Comparison of ENCODE assay signal across 26 cellular contexts in genomic region chr15:92124669-92125068, GRCh38.
DNase-seq lines count a peak whose midpoint lies in the region; ATAC-seq and TF ChIP-seq lines count a peak whose summit lies in the region.
"Had no signal": no experiment of that assay in that cellular context is flagged by ENCODE, and none has a peak within 500 bp of the region (broad histone marks: within the 10 kb centered on the region; RNA-seq: fewer than 3 reads in every experiment).

No MANE protein-coding gene starts in this region.

- peak; percentile 27 for ATAC-seq in Right ventricle myocardium superior (ENCODE audit: poor library complexity)
- ATAC-seq: CD8-positive, alpha-beta T cell; HCT116; Right ventricle myocardium inferior had no signal

- no peaks in the 10 kb centered on the region for H3K27me3 ChIP-seq in right atrium auricular region
- no peaks in the 10 kb centered on the region for H3K27me3 ChIP-seq in endodermal cell (ENCODE audit: control insufficient read depth, insufficient read depth, low read length, poor library complexity, severe bottlenecking)
- H3K27me3 ChIP-seq: SJSA1 had no signal

- TF ChIP-seq CTCF in right atrium auricular region (IDR thresholded peaks at IDR 0.05): no peak
- TF ChIP-seq CTCF in endodermal cell (conservative IDR thresholded peaks at IDR 0.05): no peak
- TF ChIP-seq CTCF in progenitor cell of endocrine pancreas (IDR thresholded peaks at IDR 0.05; ENCODE audit: unreplicated experiment): no peak

- H3K36me3 Mint-ChIP-seq in endodermal cell (ENCODE audit: low read depth): peaks cover 16% of the 10 kb centered on the region
- H3K36me3 Mint-ChIP-seq in progenitor cell of endocrine pancreas (ENCODE audit: insufficient read depth): peaks cover 10% of the 10 kb centered on the region

- no peak overlapping the region for H3K9ac ChIP-seq in endodermal cell (ENCODE audit: extremely low read depth, low read length, poor library complexity, severe bottlenecking)
- H3K9ac ChIP-seq: KMS-11 had no signal

- intact Hi-C loops in Right ventricle myocardium superior (cut with DNase I): no loop called here

- H3K36me3 ChIP-seq in right atrium auricular region (peaks cover 50% of the 10 kb centered on the region), endodermal cell (ENCODE audit: control insufficient read depth, insufficient read depth, low read length) (peaks cover 15% of the 10 kb centered on the region)
- H3K36me3 ChIP-seq: SJSA1 had no signal

- H3K9me3 ChIP-seq in right atrium auricular region (no peaks in the 10 kb centered on the region), endodermal cell (ENCODE audit: control insufficient read depth, low read length) (peaks cover 18% of the 10 kb centered on the region)
- H3K9me3 ChIP-seq: Caco-2, SJSA1 had no signal

- DNase-seq in Right ventricle myocardium superior: no peak
- no peak for DNase-seq in right atrium auricular region (ENCODE audit: low spot score)
- no peak for DNase-seq in endodermal cell
- no peak for DNase-seq in progenitor cell of endocrine pancreas (ENCODE audit: low spot score, unreplicated experiment)
- DNase-seq in activated CD4-positive, alpha-beta T cell treated with anti-CD3 and anti-CD28 coated beads for 4 hours: no peak
- DNase-seq in H4 (ENCODE audit: low spot score): no peak
- no peak for DNase-seq in NCI-H748 (lab: John Stamatoyannopoulos, UW; ENCODE audit: unreplicated experiment)
- DNase-seq: Caco-2; CD8-positive, alpha-beta T cell; DMS79; EL; GF-D8; GOT3; MM.1S; NCI-H2029; NCI-H446 treated with DMSO at 0.1 percent for 48 hours; NCI-H526; PC-9 had no signal

- WGBS in endodermal cell (ENCODE audit: insufficient coverage in 1 of 2, insufficient read length in 1 of 2), 2 experiments: 86 to 100% methylated on average over 3 of the region's 3 CpGs

- H3K27ac ChIP-seq in right atrium auricular region (no peak overlapping the region), endodermal cell (ENCODE audit: low read depth, low read length) (no peak overlapping the region)
- H3K27ac ChIP-seq: 22Rv1, C4-2B, KMS-11, PC-9, SJSA1 had no signal

- H3K4me1 ChIP-seq in right atrium auricular region: peaks cover 0 to 6% of the 10 kb centered on the region in 2 donors
- peaks cover 8% of the 10 kb centered on the region for H3K4me1 ChIP-seq in endodermal cell (ENCODE audit: control insufficient read depth, insufficient read depth, low read length)
- H3K4me1 ChIP-seq: SJSA1 had no signal

- H3K4me3 ChIP-seq in right atrium auricular region: no peak overlapping the region
- H3K4me3 ChIP-seq in endodermal cell (ENCODE audit: low read length): no peak overlapping the region
- H3K4me3 ChIP-seq: PC-9, SJSA1 had no signal

- H3K27ac Mint-ChIP-seq in endodermal cell (peak overlapping the region; percentile 89), progenitor cell of endocrine pancreas (peak overlapping the region; percentile 76)
- H3K27ac Mint-ChIP-seq: B cell; CD8-positive, alpha-beta T cell; IgD-negative memory B cell had no signal

- peaks cover 37% of the 10 kb centered on the region for H3K4me1 Mint-ChIP-seq in endodermal cell
- peaks cover 36% of the 10 kb centered on the region for H3K4me1 Mint-ChIP-seq in progenitor cell of endocrine pancreas (ENCODE audit: low read depth)
- H3K4me1 Mint-ChIP-seq: B cell had no signal

- no peaks in the 10 kb centered on the region for H3K27me3 Mint-ChIP-seq in endodermal cell (ENCODE audit: insufficient read depth)
- H3K27me3 Mint-ChIP-seq in progenitor cell of endocrine pancreas: peaks cover 3% of the 10 kb centered on the region
- H3K27me3 Mint-ChIP-seq: B cell had no signal

- H3K9me3 Mint-ChIP-seq in endodermal cell (peaks cover 23% of the 10 kb centered on the region), progenitor cell of endocrine pancreas (ENCODE audit: low read depth) (peaks cover 11% of the 10 kb centered on the region)
- H3K9me3 Mint-ChIP-seq: CD8-positive, alpha-beta T cell; IgD-negative memory B cell had no signal

- H3K4me3 Mint-ChIP-seq in endodermal cell (no peak overlapping the region), progenitor cell of endocrine pancreas (ENCODE audit: low read depth) (no peak overlapping the region)
- H3K4me3 Mint-ChIP-seq: B cell; CD8-positive, alpha-beta T cell; IgD-negative memory B cell had no signal
